ENCODE assay signal across 25 cellular contexts in genomic region chr2:53636616-53637015, GRCh38.
"Had no signal": no experiment of that assay in that cellular context is flagged by ENCODE, and none has a peak within 500 bp of the region (broad histone marks: within the 10 kb centered on the region; RNA-seq: fewer than 3 reads in every experiment).

No MANE protein-coding gene starts in this region.

- H3K27ac ChIP-seq: cardiac muscle cell, SJCRH30 had no signal

- ATAC-seq: activated CD4-positive, CD25-positive, alpha-beta regulatory T cell treated with anti-CD3 and anti-CD28 coated beads, Interleukin-2, amount 50 U/mL, for 24 hours; activated CD8-positive, alpha-beta T cell treated with anti-CD3 and anti-CD28 coated beads, Interleukin-2, amount 10 ng/mL, durations not matched to agents 7 days and 5 days; Panc1; Right ventricle myocardium inferior; SK-N-SH treated with all-trans-retinoic acid at 6 μM for 48 hours had no signal

- H3K27me3 ChIP-seq: cardiac muscle cell, SJCRH30 had no signal

- DNase-seq: activated CD4-positive, alpha-beta T cell treated with anti-CD3 and anti-CD28 coated beads for 4 hours; activated CD4-positive, alpha-beta T cell treated with anti-CD3 and anti-CD28 coated beads, Interleukin-2, amount 50 U/mL, for 4 hours; activated CD8-positive, alpha-beta memory T cell treated with anti-CD3 and anti-CD28 coated beads, Interleukin-2, amount 50 U/mL, for 48 hours; activated CD8-positive, alpha-beta T cell treated with anti-CD3 and anti-CD28 coated beads, Interleukin-2, amount 10 ng/mL, durations not matched to agents 7 days and 5 days; activated naive CD4-positive, alpha-beta T cell treated with anti-CD3 and anti-CD28 coated beads, Interleukin-2, amount 50 U/mL, for 16 hours; activated naive CD8-positive, alpha-beta T cell treated with anti-CD3 and anti-CD28 coated beads, Interleukin-2, amount 10 ng/mL, durations not matched to agents 7 days and 5 days; activated T-cell treated with anti-CD3 and anti-CD28 coated beads, Interleukin-2, amount 50 U/mL, for 1 hour; aorta; Kasumi-1; NCI-H1105 treated with DMSO at 0.1 percent for 48 hours; NCI-H1436 treated with DMSO at 0.1 percent for 48 hours; NCI-H187; NCI-H2081; NCI-H510A treated with DMSO at 0.1 percent for 48 hours; NCI-H69; NK-92 treated with Interleukin-12 subunit alpha and Interleukin-12 subunit beta, amount 100 ng/mL, for 24 hours; OCI-M1; RPMI8226; SJCRH30; SW 1271 had no signal

- H3K4me3 ChIP-seq: cardiac muscle cell, SJCRH30 had no signal
